In the genomic region with DNA sequence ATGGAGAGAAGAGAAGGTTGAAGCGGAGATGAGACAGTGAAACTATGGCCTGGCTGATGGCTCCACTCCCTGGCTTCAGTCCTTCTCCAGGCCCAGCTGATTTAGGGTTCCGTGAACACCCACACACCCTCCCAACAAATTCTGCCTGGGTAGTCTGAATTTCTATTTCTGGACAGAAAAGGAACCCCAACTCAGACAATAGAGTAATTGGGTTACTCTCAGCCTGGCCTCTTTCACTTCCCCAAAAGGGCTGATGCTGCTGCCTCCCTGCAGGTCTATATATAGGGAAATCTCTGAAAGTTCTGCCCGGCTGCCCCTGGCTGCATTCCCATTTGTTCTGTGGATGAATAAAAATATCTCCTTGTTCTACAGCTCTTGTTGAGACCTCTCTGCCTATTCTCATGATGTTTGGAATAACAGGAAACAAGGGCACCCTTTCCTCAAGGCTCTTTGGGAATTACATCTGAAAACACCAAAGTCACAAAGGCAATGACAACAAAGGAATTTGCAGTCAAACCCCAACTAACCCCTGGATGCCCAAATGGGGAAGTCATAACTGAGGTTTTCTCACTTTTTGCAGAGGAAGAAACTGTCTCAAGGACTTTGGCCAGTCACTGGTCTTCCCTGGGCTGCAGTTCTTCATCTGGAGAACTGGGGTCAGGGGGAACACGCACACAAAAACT, we compare ENCODE assay signal across 10 cellular contexts. TPM values are rescaled to one million over a fixed set of nuclear protein-coding genes. Genes with fewer than 3 reads are reported as not detected.
DNase-seq lines count a peak whose midpoint lies in the region; ATAC-seq and TF ChIP-seq lines count a peak whose summit lies in the region.
"Had no signal": no experiment of that assay in that cellular context is flagged by ENCODE, and none has a peak within 500 bp of the region (broad histone marks: within the 10 kb centered on the region; RNA-seq: fewer than 3 reads in every experiment).

No MANE protein-coding gene starts in this region.

- H3K9me2 ChIP-seq in DOHH2 (replicated peaks; ENCODE audit: control insufficient read depth, low read length): no peaks in the 10 kb centered on the region

- H3K4me1 ChIP-seq in DOHH2 (ENCODE audit: control insufficient read depth, low read length) (peaks cover 58% of the 10 kb centered on the region), left lung (peaks cover 0 to 13% of the 10 kb centered on the region in 2 donors)

- peaks cover 4% of the 10 kb centered on the region; the same call in 1 of the 2 replicates for H3F3A ChIP-seq in DOHH2 (ENCODE audit: control insufficient read depth, insufficient read depth)

- H3K4me3 ChIP-seq in DOHH2 (ENCODE audit: low read length) (peak overlapping the region; percentile 73), left lung (no peak overlapping the region)

- no peak overlapping the region for H3K4me3 Mint-ChIP-seq in nephron progenitor cell
- H3K4me3 Mint-ChIP-seq: brain had no signal

- H3K4me2 ChIP-seq in DOHH2 (ENCODE audit: low read length): peak overlapping the region; percentile 71

- H3K79me2 ChIP-seq in DOHH2 (ENCODE audit: control insufficient read depth, low read length): no peaks in the 10 kb centered on the region

- intact Hi-C loops in left lung (cut with DNase I): loop anchor here in 1 of 2 donors (10.0 kb wide), 1 partner anchor 246 kb away; no protein-coding TSS in a partner anchor

- H3K4me1 Mint-ChIP-seq in nephron progenitor cell: peaks cover 50% of the 10 kb centered on the region

- H3K36me3 ChIP-seq in DOHH2 (ENCODE audit: control insufficient read depth, low read length) (no peaks in the 10 kb centered on the region), left lung (no peaks in the 10 kb centered on the region)

- H4K20me1 ChIP-seq in DOHH2 (ENCODE audit: control insufficient read depth, insufficient read depth, low read depth, low read length): no peaks in the 10 kb centered on the region

- peak; percentile 72 for ATAC-seq in GM21619 (IDR thresholded peaks at IDR 0.05; ENCODE audit: unreplicated experiment)
- peak; percentile 60 for ATAC-seq in left lung
- no peak for ATAC-seq in GM18520 (IDR thresholded peaks at IDR 0.05; ENCODE audit: unreplicated experiment)

- H3K27me3 Mint-ChIP-seq in nephron progenitor cell (ENCODE audit: low read depth, poor library complexity): no peaks in the 10 kb centered on the region

- peak; percentile 92 for DNase-seq in MV-4-11 (lab: John Stamatoyannopoulos, UW)
- no peak for DNase-seq in left lung
- DNase-seq in nephron progenitor cell: no peak
- no peak for DNase-seq in DMS 273 (lab: John Stamatoyannopoulos, UW; ENCODE audit: unreplicated experiment)
- no peak for DNase-seq in activated T-cell treated with anti-CD3 and anti-CD28 coated beads, Interleukin-2, amount 50 U/mL, for 1 hour

- H3K9me3 ChIP-seq in DOHH2 (ENCODE audit: control insufficient read depth, insufficient read depth, low read length) (no peaks in the 10 kb centered on the region), left lung (no peaks in the 10 kb centered on the region)

- TF ChIP-seq CTCF in DOHH2 (IDR thresholded peaks at IDR 0.05; ENCODE audit: low read depth, low read length, poor library complexity, severe bottlenecking): no peak
- no peak for TF ChIP-seq CTCF in left lung (IDR thresholded peaks at IDR 0.05)
- no peak for TF ChIP-seq CTCF in nephron progenitor cell (IDR thresholded peaks at IDR 0.05)

- H3K27ac ChIP-seq in DOHH2 (ENCODE audit: low read depth, low read length) (peak overlapping the region; percentile 71), left lung (peak overlapping the region in 1 of 2 donors; percentile 53)
- H3K27ac ChIP-seq: C4-2B had no signal

- H3K27me3 ChIP-seq in DOHH2 (ENCODE audit: control insufficient read depth, low read length) (no peaks in the 10 kb centered on the region), left lung (no peaks in the 10 kb centered on the region)

- no peak overlapping the region for H3K27ac Mint-ChIP-seq in nephron progenitor cell

- H3K36me3 Mint-ChIP-seq in nephron progenitor cell (ENCODE audit: low read depth): no peaks in the 10 kb centered on the region
- H3K36me3 Mint-ChIP-seq: brain had no signal

- H3K9me3 Mint-ChIP-seq in nephron progenitor cell: peaks cover 3% of the 10 kb centered on the region
- H3K9me3 Mint-ChIP-seq: brain had no signal

RNA-seq across cellular contexts. Expression of a gene that starts 11.4 kb away (rescaled TPM):
- 1 to 10 TPM; 4.3 to 4.4 TPM for total RNA-seq in left lung

RNA-seq across cellular contexts. Expression of a gene that starts 30.2 kb away (rescaled TPM):
- 100 to 1,000 TPM in 1 of 2 donors, 10 to 100 TPM in 1; 78.2 to 125 TPM for total RNA-seq in left lung
